ENCODE assay signal across 8 cellular contexts in genomic region chr17:42517516-42517915, GRCh38. TPM values are rescaled to one million over a fixed set of nuclear protein-coding genes. Genes with fewer than 3 reads are reported as not detected.
DNase-seq lines count a peak whose midpoint lies in the region; ATAC-seq and TF ChIP-seq lines count a peak whose summit lies in the region.

No MANE protein-coding gene starts in this region.

- peaks cover 7 to 28% (median 11%) of the 10 kb centered on the region in 4 donors for H3K36me3 ChIP-seq in sigmoid colon

- H3K27ac ChIP-seq in right cardiac atrium (ENCODE audit: low read length) = peak overlapping the region; percentile 99
- H3K27ac ChIP-seq in sigmoid colon = peak overlapping the region; percentile 95 to 98 (median 98)

- H3K9me3 ChIP-seq in right cardiac atrium (ENCODE audit: control insufficient read depth, low read length) = no peaks in the 10 kb centered on the region
- H3K9me3 ChIP-seq in sigmoid colon = no peaks in the 10 kb centered on the region

- TF ChIP-seq POLR2A in sigmoid colon (IDR thresholded peaks at IDR 0.05) = no peak

- no peak for TF ChIP-seq EP300 in sigmoid colon (IDR thresholded peaks at IDR 0.05)

- intact Hi-C loops in right cardiac atrium (cut with DNase I) (loop anchor here (5.0 to 10.0 kb wide), 3 partner anchors 93 to 195 kb away; partner anchors contain the start of gene CAVIN1 (in 2 of the 4)), sigmoid colon (cut with DNase I) (loop anchor here (5.0 kb wide), 1 partner anchor 195 kb away; no protein-coding TSS in a partner anchor)

- ATAC-seq in right cardiac atrium (peak; percentile 60 to 62), GM18519 (IDR thresholded peaks at IDR 0.05; ENCODE audit: low FRiP score, unreplicated experiment) (no peak), HG02981 (IDR thresholded peaks at IDR 0.05; ENCODE audit: unreplicated experiment) (no peak)

- TF ChIP-seq CTCF in sigmoid colon (IDR thresholded peaks at IDR 0.05) = peak; percentile 87 to 96 (median 94)

- H3K4me3 ChIP-seq in right cardiac atrium (ENCODE audit: low read length) (no peak overlapping the region), sigmoid colon (no peak overlapping the region)

- no peaks in the 10 kb centered on the region for H3K27me3 ChIP-seq in right cardiac atrium (ENCODE audit: control insufficient read depth, insufficient read depth)
- H3K27me3 ChIP-seq in sigmoid colon = no peaks in the 10 kb centered on the region

- H3K4me1 ChIP-seq in right cardiac atrium (ENCODE audit: control insufficient read depth, insufficient read depth, low read length) = peaks cover 50% of the 10 kb centered on the region
- peaks cover 0 to 69% (median 64%) of the 10 kb centered on the region in 4 donors for H3K4me1 ChIP-seq in sigmoid colon

- 11% methylated on average over 9 of the region's 9 CpGs for WGBS in right cardiac atrium
- WGBS in sigmoid colon, 2 donors = 7 to 11% methylated on average over 9 of the region's 9 CpGs

- peak; percentile 92 for DNase-seq in ELR (ENCODE audit: low read depth)
- DNase-seq in NAMALWA (ENCODE audit: low spot score) = peak; percentile 82
- peak; percentile 85 for DNase-seq in T1000 (lab: John Stamatoyannopoulos, UW)
- DNase-seq in anterior cingulate cortex (lab: John Stamatoyannopoulos, UW) = peak in 52 of 58 donors; percentile 5 to 85 (median 48)
- DNase-seq in right cardiac atrium = peak; percentile 87 to 96 (median 96)
- DNase-seq in sigmoid colon = peak; percentile 95

RNA-seq across cellular contexts. Expression of gene NAGLU, which starts 18.5 kb away (rescaled TPM):
- total RNA-seq in right cardiac atrium = 10 to 100 TPM; 11.3 to 18.8 (median 15.0) TPM
- polyA plus RNA-seq in right cardiac atrium = 13.7 TPM
- 10 to 100 TPM; 35.2 to 52.6 (median 45.0) TPM for total RNA-seq in sigmoid colon
- 10 to 100 TPM in 2 of 3 donors, 1 to 10 TPM in 1; 9.7 to 33.2 (median 12.6) TPM for polyA plus RNA-seq in sigmoid colon

RNA-seq across cellular contexts. Expression of gene HSD17B1, which starts 35.2 kb away (rescaled TPM):
- total RNA-seq in right cardiac atrium = 1 to 10 TPM; 1.2 to 1.6 (median 1.4) TPM
- 2.5 TPM for polyA plus RNA-seq in right cardiac atrium
- 1 to 10 TPM in 2 of 4 donors, under 1 TPM in 2; 0.16 to 5.3 (median 0.86) TPM for total RNA-seq in sigmoid colon
- 1 to 10 TPM; 1.2 to 1.7 (median 1.4) TPM for polyA plus RNA-seq in sigmoid colon

RNA-seq across cellular contexts. Expression of gene COASY, which starts 44.4 kb away (rescaled TPM):
- total RNA-seq in right cardiac atrium = 10 to 100 TPM; 32.4 to 45.5 (median 40.0) TPM
- polyA plus RNA-seq in right cardiac atrium = 30.2 TPM
- total RNA-seq in sigmoid colon = 10 to 100 TPM; 14.3 to 17.5 (median 16.3) TPM
- polyA plus RNA-seq in sigmoid colon = 10 to 100 TPM; 48.0 to 98.9 (median 80.7) TPM

RNA-seq across cellular contexts. Expression of gene MLX, which starts 49.4 kb away (rescaled TPM):
- total RNA-seq in right cardiac atrium (10 to 100 TPM; 46.9 to 63.8 (median 54.2) TPM), sigmoid colon (10 to 100 TPM; 24.7 to 50.5 (median 30.8) TPM)
- polyA plus RNA-seq in right cardiac atrium (65.0 TPM), sigmoid colon (100 to 1,000 TPM in 1 of 3 donors, 10 to 100 TPM in 2; 77.1 to 129 (median 97.9) TPM)

RNA-seq across cellular contexts. Expression of gene ATP6V0A1, which starts 58.8 kb away (rescaled TPM):
- 10 to 100 TPM; 42.1 to 57.7 (median 48.8) TPM for total RNA-seq in right cardiac atrium
- 33.4 TPM for polyA plus RNA-seq in right cardiac atrium
- total RNA-seq in sigmoid colon = 10 to 100 TPM; 36.0 to 96.1 (median 51.2) TPM
- polyA plus RNA-seq in sigmoid colon = 10 to 100 TPM; 11.6 to 53.1 (median 16.2) TPM

Comparison
In these comparisons a context has a peak if more than half of its experiments do, and no peak if none do; other contexts are left out.
1. ATAC-seq: peak in right cardiac atrium (2 of 2); none in GM18519 (single experiment) and HG02981 (single experiment).
2. Peak in every context shown above with its lines, with median percentiles within 50 percentile points of each other: DNase-seq.